ENCODE assay signal across 15 cellular contexts in genomic region chr1:167635941-167636340, GRCh38. TPM values are rescaled to one million over a fixed set of nuclear protein-coding genes. Genes with fewer than 3 reads are reported as not detected.
DNase-seq lines count a peak whose midpoint lies in the region; ATAC-seq and TF ChIP-seq lines count a peak whose summit lies in the region.
"Had no signal": no experiment of that assay in that cellular context is flagged by ENCODE, and none has a peak within 500 bp of the region (broad histone marks: within the 10 kb centered on the region; RNA-seq: fewer than 3 reads in every experiment).

No MANE protein-coding gene starts in this region.

- H3K9me3 ChIP-seq in heart left ventricle (no peaks in the 10 kb centered on the region), T-helper 17 cell (ENCODE audit: control insufficient read depth, low read length, poor library complexity, severe bottlenecking) (no peaks in the 10 kb centered on the region), iPS-18a (ENCODE audit: control insufficient read depth, low read depth, low read length) (no peaks in the 10 kb centered on the region), thoracic aorta (no peaks in the 10 kb centered on the region)

- H3K27me3 ChIP-seq in heart left ventricle (no peaks in the 10 kb centered on the region), iPS-18a (ENCODE audit: control insufficient read depth, insufficient read depth, low read length) (peaks cover 38% of the 10 kb centered on the region), thoracic aorta (replicated peaks; ENCODE audit: insufficient read depth) (no peaks in the 10 kb centered on the region)

- H3K36me3 ChIP-seq in heart left ventricle (peaks cover 0 to 48% (median 14%) of the 10 kb centered on the region in 9 donors), iPS-18a (ENCODE audit: control insufficient read depth, low read depth, low read length) (no peaks in the 10 kb centered on the region), thoracic aorta (no peaks in the 10 kb centered on the region)

- peak overlapping the region; percentile 87 for H3K4me3 Mint-ChIP-seq in T-helper 17 cell

- H3K4me1 Mint-ChIP-seq in T-helper 17 cell = peaks cover 65% of the 10 kb centered on the region

- intact Hi-C loops in heart left ventricle (cut with DNase I) = loop anchor here in 4 of 10 donors (2.0 to 10.0 kb wide), 2 partner anchors 15 to 49 kb away; no protein-coding TSS in a partner anchor
- intact Hi-C loops in cardiac septum (cut with DNase I) = loop anchor here (5.0 kb wide), 1 partner anchor 34 kb away; no protein-coding TSS in a partner anchor

- peak overlapping the region; percentile 98 for H3K27ac Mint-ChIP-seq in T-helper 17 cell

- DNase-seq in heart left ventricle (peak in 1 of 5 donors; percentile 5), cardiac septum (ENCODE audit: low spot score) (no peak), T-helper 17 cell (no peak), thoracic aorta (ENCODE audit: low spot score) (no peak), NCI-H510A (lab: John Stamatoyannopoulos, UW) (no peak)
- DNase-seq: central memory CD4-positive, alpha-beta T cell; HCEC 1CT; hippocampal formation; MV-4-11 had no signal

- TF ChIP-seq POLR2A in heart left ventricle (IDR thresholded peaks at IDR 0.05) = no peak

- TF ChIP-seq CTCF in heart left ventricle (IDR thresholded peaks at IDR 0.05) (no peak), thoracic aorta (IDR thresholded peaks at IDR 0.05) (no peak)

- H3K36me3 Mint-ChIP-seq in T-helper 17 cell (ENCODE audit: low read depth) = peaks cover 5% of the 10 kb centered on the region

- H3K4me1 ChIP-seq in heart left ventricle (peaks cover 9 to 94% (median 65%) of the 10 kb centered on the region in 12 donors), iPS-18a (ENCODE audit: control insufficient read depth, low read depth, low read length) (peaks cover 17% of the 10 kb centered on the region), thoracic aorta (ENCODE audit: control insufficient read depth in 1 of 2, low read depth in 2 of 2) (peaks cover 12 to 32% of the 10 kb centered on the region in 2 donors)

- H3K9ac ChIP-seq in iPS-18a (ENCODE audit: low read length) = no peak overlapping the region

- ATAC-seq in heart left ventricle (no peak), T-helper 17 cell (no peak), thoracic aorta (ENCODE audit: insufficient number of reproducible peaks, low FRiP score, low read depth) (no peak), GM21447 (IDR thresholded peaks at IDR 0.05; ENCODE audit: unreplicated experiment) (no peak), GM18511 (IDR thresholded peaks at IDR 0.05; ENCODE audit: unreplicated experiment) (no peak)

- H3K27ac ChIP-seq in heart left ventricle (peak overlapping the region in 11 of 12 donors; percentile 15 to 99 (median 80)), iPS-18a (ENCODE audit: low read length) (no peak overlapping the region), thoracic aorta (peak overlapping the region in 1 of 2 donors; percentile 18)

- no peaks in the 10 kb centered on the region for H3K27me3 Mint-ChIP-seq in T-helper 17 cell

- H3K4me3 ChIP-seq in heart left ventricle (peak overlapping the region in 7 of 12 donors; percentile 3 to 31 (median 25)), iPS-18a (ENCODE audit: low read length) (peak overlapping the region; percentile 8), thoracic aorta (peak overlapping the region; percentile 37)
- H3K4me3 ChIP-seq: lung had no signal

- 23 to 35% (median 27%) methylated on average over 3 of the region's 3 CpGs for WGBS in heart left ventricle, 4 donors

RNA-seq across cellular contexts. Expression of gene RCSD1, which starts 5.9 kb away (rescaled TPM):
- total RNA-seq in heart left ventricle (10 to 100 TPM; 25.0 to 51.5 (median 38.1) TPM), cardiac septum (32.7 TPM), T-helper 17 cell (100 to 1,000 TPM in 1 of 2 donors, 10 to 100 TPM in 1; 88.0 to 101 TPM), thoracic aorta (10 to 100 TPM; 11.1 to 11.9 TPM)
- polyA plus RNA-seq in heart left ventricle = 10 to 100 TPM; 14.1 to 14.2 TPM
- total RNA-seq: epithelial cell of proximal tubule, NCI-H460 had no signal
